30 cellular contexts compared by ENCODE assay signal in the genomic region with DNA sequence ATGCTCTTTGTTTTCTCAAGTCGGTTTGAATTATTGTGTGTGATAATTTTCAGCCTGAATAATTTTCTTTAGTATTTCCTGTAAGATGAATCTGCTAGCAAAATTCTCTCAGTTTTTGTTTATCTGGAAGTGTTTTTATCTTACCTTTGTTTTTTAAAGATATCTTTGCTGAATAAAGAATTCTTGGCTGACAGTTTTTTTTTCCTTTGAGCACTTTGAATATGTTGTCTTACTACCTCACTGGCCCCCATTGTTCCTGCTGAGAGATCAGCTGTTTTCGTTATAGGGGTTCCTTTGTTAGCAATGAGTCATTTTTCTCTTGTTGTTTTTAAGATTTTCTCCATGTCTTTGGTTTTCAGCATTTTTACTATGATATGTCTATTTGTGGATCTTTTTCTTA.
"Had no signal": no experiment of that assay in that cellular context is flagged by ENCODE, and none has a peak within 500 bp of the region (broad histone marks: within the 10 kb centered on the region; RNA-seq: fewer than 3 reads in every experiment).

No MANE protein-coding gene starts in this region.

- H3K27me3 ChIP-seq: ascending aorta, brain microvascular endothelial cell had no signal

- H3K9me3 ChIP-seq: gastrocnemius medialis had no signal

- H3K27ac ChIP-seq: ascending aorta, brain microvascular endothelial cell, coronary artery, dorsolateral prefrontal cortex, gastrocnemius medialis, heart left ventricle, WERI-Rb-1 had no signal

- ATAC-seq: activated CD4-positive, CD25-positive, alpha-beta regulatory T cell treated with anti-CD3 and anti-CD28 coated beads, Interleukin-2, amount 50 U/mL, for 24 hours; activated CD8-positive, alpha-beta T cell treated with anti-CD3 and anti-CD28 coated beads for 36 hours; activated T-cell treated with anti-CD3 and anti-CD28 coated beads, Interleukin-2, amount 50 U/mL, for 4 hours; activated T-helper 17 cell treated with anti-CD3 and anti-CD28 coated beads, Interleukin-2, amount 50 U/mL, for 72 hours; esophagus mucosa; gastrocnemius medialis; heart left ventricle; T-cell had no signal

- H3K27ac Mint-ChIP-seq: activated B cell treated with CpG ODN at 0.5 μM for 24 hours; activated CD8-positive, alpha-beta T cell treated with anti-CD3 and anti-CD28 coated beads for 36 hours; activated naive CD4-positive, alpha-beta T cell treated with anti-CD3 and anti-CD28 coated beads for 36 hours; activated naive CD4-positive, alpha-beta T cell treated with anti-CD3 and anti-CD28 coated beads, Interleukin-2, amount 50 U/mL, for 24 hours; activated naive CD8-positive, alpha-beta T cell treated with anti-CD3 and anti-CD28 coated beads, Interleukin-2, amount 10 ng/mL, durations not matched to agents 7 days and 5 days; activated T-helper 17 cell treated with anti-CD3 and anti-CD28 coated beads, Interleukin-2, amount 50 U/mL, for 72 hours; dendritic cell treated with granulocyte-macrophage colony-stimulating factor and Interleukin-4, amounts not matched to agents 40 ng/mL and 50 ng/mL, for 4 days; endodermal cell; T-cell; T-helper 1 cell treated with Interleukin-12 subunit alpha and Interleukin-12 subunit beta and Interleukin-4 antibody, amounts not matched to agents 30 μg/mL and 1 μg/mL, for 36 hours; T-helper 2 cell treated with Interferon-gamma antibody and Interleukin-4, amounts not matched to agents 5 μg/mL and 100 μg/mL, for 36 hours had no signal

- H3K4me3 ChIP-seq: ascending aorta, coronary artery, dorsolateral prefrontal cortex, gastrocnemius medialis, heart left ventricle had no signal

- DNase-seq: activated B cell treated with CpG ODN at 0.5 μM for 24 hours; activated CD4-positive, alpha-beta T cell treated with anti-CD3 and anti-CD28 coated beads for 48 hours; activated CD4-positive, alpha-beta T cell treated with anti-CD3 and anti-CD28 coated beads, Interleukin-2, amount 50 U/mL, for 1 hour; activated CD4-positive, alpha-beta T cell treated with anti-CD3 and anti-CD28 coated beads, Interleukin-2, amount 50 U/mL, for 48 hours; activated CD8-positive, alpha-beta memory T cell treated with anti-CD3 and anti-CD28 coated beads for 24 hours; activated CD8-positive, alpha-beta T cell treated with anti-CD3 and anti-CD28 coated beads for 36 hours; activated effector memory CD4-positive, alpha-beta T cell treated with anti-CD3 and anti-CD28 coated beads, Interleukin-2, amount 50 U/mL, for 16 hours; activated naive CD4-positive, alpha-beta T cell treated with anti-CD3 and anti-CD28 coated beads for 36 hours; activated naive CD8-positive, alpha-beta T cell treated with anti-CD3 and anti-CD28 coated beads, Interleukin-2, amount 10 ng/mL, durations not matched to agents 7 days and 5 days; activated T-cell treated with anti-CD3 and anti-CD28 coated beads, Interleukin-2, amount 50 U/mL, for 4 hours; brain microvascular endothelial cell; dorsolateral prefrontal cortex; effector memory CD4-positive, alpha-beta T cell; endodermal cell; foreskin fibroblast; gastrocnemius medialis; glutamatergic neuron; heart left ventricle; T-cell; T1000; WERI-Rb-1 had no signal

- H3K4me1 ChIP-seq: ascending aorta, gastrocnemius medialis, heart left ventricle had no signal

- H3K9me3 Mint-ChIP-seq: activated naive CD4-positive, alpha-beta T cell treated with anti-CD3 and anti-CD28 coated beads, Interleukin-2, amount 50 U/mL, for 24 hours had no signal

- H3K36me3 ChIP-seq: ascending aorta, brain microvascular endothelial cell, gastrocnemius medialis, heart left ventricle, WERI-Rb-1 had no signal
